Comparison of ENCODE assay signal across 8 cellular contexts in the genomic region with DNA sequence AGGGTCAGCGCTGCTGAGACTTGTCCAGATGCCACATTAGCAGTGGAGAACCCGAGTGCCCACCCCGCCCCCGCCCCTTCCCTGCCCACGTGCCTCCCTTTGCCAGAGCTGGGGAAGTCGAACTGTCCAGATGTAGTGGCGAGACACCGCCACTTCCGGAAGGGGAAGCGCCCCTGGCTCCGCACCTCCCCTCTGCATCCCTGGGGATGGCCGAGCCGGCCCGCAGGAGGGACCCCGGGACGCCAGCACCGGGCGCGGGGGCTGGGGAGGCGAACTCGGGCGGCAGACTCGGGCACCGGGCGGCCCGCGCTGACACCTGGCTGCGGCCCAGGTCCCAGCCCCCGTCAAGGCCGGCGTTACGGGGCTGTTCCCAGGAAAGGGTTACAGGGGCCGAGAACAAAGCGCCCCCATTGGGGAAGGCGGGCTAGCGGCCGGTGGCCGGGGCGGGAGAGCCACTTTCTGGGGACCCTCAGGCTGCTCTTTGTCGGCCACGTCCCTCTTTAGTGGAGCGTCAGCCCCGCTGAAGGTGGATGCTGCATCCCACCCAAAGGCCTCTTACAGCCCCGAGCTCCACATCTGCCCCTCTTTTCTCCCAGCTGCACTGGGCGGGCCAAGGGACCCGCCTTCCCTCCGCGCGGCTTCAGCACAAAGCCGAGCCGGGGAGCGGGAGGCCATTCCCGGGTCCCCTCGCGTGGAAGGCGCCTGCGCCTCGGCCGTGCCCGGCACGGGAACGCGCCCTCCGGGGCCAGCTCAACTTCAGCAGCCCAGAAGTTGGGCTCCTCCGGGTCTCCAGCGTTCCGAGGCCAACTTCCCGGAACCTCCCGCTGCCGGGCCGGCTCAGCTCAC. TPM values are rescaled to one million over a fixed set of nuclear protein-coding genes. Genes with fewer than 3 reads are reported as not detected.
A peak's percentile ranks its signal among the peaks of the same experiment; 100 is the strongest.
DNase-seq lines count a peak whose midpoint lies in the region; ATAC-seq and TF ChIP-seq lines count a peak whose summit lies in the region.

No MANE protein-coding gene starts in this region.

- H3K36me3 ChIP-seq in liver (ENCODE audit: control insufficient read depth in 4 of 4, insufficient read depth in 3 of 4, low read depth in 1 of 4, low read length in 3 of 4) (no peaks in the 10 kb centered on the region), tibial artery (no peaks in the 10 kb centered on the region)

- H3K27me3 Mint-ChIP-seq in chondrocyte (ENCODE audit: low read depth): no peaks in the 10 kb centered on the region

- H3K4me3 Mint-ChIP-seq in chondrocyte (ENCODE audit: unreplicated experiment): peak overlapping the region; percentile 51

- H3K36me3 Mint-ChIP-seq in chondrocyte (ENCODE audit: low read depth): no peaks in the 10 kb centered on the region

- H3K4me1 Mint-ChIP-seq in chondrocyte (ENCODE audit: low read depth): peaks cover 27% of the 10 kb centered on the region

- H3K27ac Mint-ChIP-seq in chondrocyte (ENCODE audit: unreplicated experiment): no peak overlapping the region

- H3K4me1 ChIP-seq in liver (ENCODE audit: control insufficient read depth in 4 of 4, insufficient read depth in 4 of 4, low read length in 3 of 4) (peaks cover 7 to 55% (median 45%) of the 10 kb centered on the region in 4 donors), tibial artery (peaks cover 0 to 37% (median 24%) of the 10 kb centered on the region in 4 donors)

- H3K9me3 ChIP-seq in liver (ENCODE audit: control insufficient read depth in 4 of 4, low read length in 3 of 4) (no peaks in the 10 kb centered on the region), tibial artery (no peaks in the 10 kb centered on the region)

- no peaks in the 10 kb centered on the region for H3K9me3 Mint-ChIP-seq in chondrocyte (ENCODE audit: low read depth)

- H3K9ac ChIP-seq in liver (ENCODE audit: low read depth in 1 of 2, low read length in 2 of 2): peak overlapping the region; percentile 90 to 96

- TF ChIP-seq CTCF in chondrocyte (IDR thresholded peaks at IDR 0.05) (no peak), liver (IDR thresholded peaks at IDR 0.05; ENCODE audit: low read depth, low read length, missing input control) (no peak), tibial artery (IDR thresholded peaks at IDR 0.05) (no peak)

- TF ChIP-seq RAD21 in liver (IDR thresholded peaks at IDR 0.05): no peak

- intact Hi-C loops in tibial artery (cut with DNase I; ENCODE audit: low total_unique reads): loop anchor here (10.0 kb wide), 1 partner anchor 89 kb away; no protein-coding TSS in a partner anchor

- peak; percentile 20 for ATAC-seq in HG02678 (IDR thresholded peaks at IDR 0.05; ENCODE audit: unreplicated experiment)

- WGBS in liver: under 1% methylated on average over 71 of the region's 71 CpGs

- H3K27me3 ChIP-seq in liver (ENCODE audit: control insufficient read depth in 4 of 4, insufficient read depth in 4 of 4, low read length in 3 of 4) (no peaks in the 10 kb centered on the region), tibial artery (peaks cover 0 to 34% of the 10 kb centered on the region in 2 donors)

- peak; percentile 56 for DNase-seq in NCI-H82 (lab: John Stamatoyannopoulos, UW)
- DNase-seq in NCI-H82 treated with DMSO at 0.1 percent for 48 hours (lab: John Stamatoyannopoulos, UW; ENCODE audit: unreplicated experiment): no peak
- peak; percentile 69 for DNase-seq in NCI-H526 treated with DMSO at 0.1 percent for 48 hours (lab: John Stamatoyannopoulos, UW)
- peak; percentile 77 for DNase-seq in chondrocyte (ENCODE audit: low spot score)
- no peak for DNase-seq in tibial artery
- no peak for DNase-seq in cerebellar nuclear complex (lab: John Stamatoyannopoulos, UW)

- H3K27ac ChIP-seq in liver (ENCODE audit: low read depth in 1 of 2, low read length in 2 of 2) (peak overlapping the region; percentile 94 to 98), tibial artery (no peak overlapping the region)

- peak overlapping the region; percentile 78 to 92 (median 83) for H3K4me3 ChIP-seq in liver (ENCODE audit: low read depth in 1 of 3, low read length in 3 of 3)
- H3K4me3 ChIP-seq in tibial artery: peak overlapping the region; percentile 50 to 64

TF ChIP-seq in liver, 16 proteins besides CTCF, POLR2A, EP300 and RAD21:
- no peak for TF ChIP-seq NR2F2 (IDR thresholded peaks at IDR 0.05)
- no peak for TF ChIP-seq YY1 (IDR thresholded peaks at IDR 0.05)
- TF ChIP-seq, protein P1, sequence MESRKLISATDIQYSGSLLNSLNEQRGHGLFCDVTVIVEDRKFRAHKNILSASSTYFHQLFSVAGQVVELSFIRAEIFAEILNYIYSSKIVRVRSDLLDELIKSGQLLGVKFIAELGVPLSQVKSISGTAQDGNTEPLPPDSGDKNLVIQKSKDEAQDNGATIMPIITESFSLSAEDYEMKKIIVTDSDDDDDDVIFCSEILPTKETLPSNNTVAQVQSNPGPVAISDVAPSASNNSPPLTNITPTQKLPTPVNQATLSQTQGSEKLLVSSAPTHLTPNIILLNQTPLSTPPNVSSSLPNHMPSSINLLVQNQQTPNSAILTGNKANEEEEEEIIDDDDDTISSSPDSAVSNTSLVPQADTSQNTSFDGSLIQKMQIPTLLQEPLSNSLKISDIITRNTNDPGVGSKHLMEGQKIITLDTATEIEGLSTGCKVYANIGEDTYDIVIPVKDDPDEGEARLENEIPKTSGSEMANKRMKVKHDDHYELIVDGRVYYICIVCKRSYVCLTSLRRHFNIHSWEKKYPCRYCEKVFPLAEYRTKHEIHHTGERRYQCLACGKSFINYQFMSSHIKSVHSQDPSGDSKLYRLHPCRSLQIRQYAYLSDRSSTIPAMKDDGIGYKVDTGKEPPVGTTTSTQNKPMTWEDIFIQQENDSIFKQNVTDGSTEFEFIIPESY (IDR thresholded peaks at IDR 0.05): no peak
- peak in 1 of 2 donors; percentile 14 for TF ChIP-seq RXRA (IDR thresholded peaks at IDR 0.05)
- peak in 1 of 2 donors; percentile 57 for TF ChIP-seq EGR1 (IDR thresholded peaks at IDR 0.05; ENCODE audit: low read depth in 2 of 2)
- TF ChIP-seq REST (IDR thresholded peaks at IDR 0.05): no peak
- TF ChIP-seq SP1 (IDR thresholded peaks at IDR 0.05): no peak
- no peak for TF ChIP-seq JUND (IDR thresholded peaks at IDR 0.05)
- peak in 1 of 2 donors; percentile 20 for TF ChIP-seq HNF4A (conservative IDR thresholded peaks at IDR 0.05)
- TF ChIP-seq ATF3 (IDR thresholded peaks at IDR 0.05): no peak
- no peak for TF ChIP-seq FOXA2 (IDR thresholded peaks at IDR 0.05)

RNA-seq across cellular contexts. Expression of gene SDC1, which starts 1.4 kb away (rescaled TPM):
- total RNA-seq in chondrocyte (11.4 to 13.2 TPM (median 12.6 TPM) in 3 replicates), liver (100 to 1,000 TPM in 1 of 2 donors, 10 to 100 TPM in 1; 99.6 to 269 TPM)
- 100 to 1,000 TPM; 124 to 363 TPM for polyA plus RNA-seq in liver

Comparison
In these comparisons a context has a peak if more than half of its experiments do, and no peak if none do; other contexts are left out.
1. DNase-seq: peak in NCI-H82 (single experiment), NCI-H526 treated with DMSO at 0.1 percent for 48 hours (single experiment) and chondrocyte (single experiment); none in NCI-H82 treated with DMSO at 0.1 percent for 48 hours (single experiment), tibial artery (0 of 2) and cerebellar nuclear complex (0 of 2).
2. H3K27ac ChIP-seq: peak in liver (2 of 2); none in tibial artery (0 of 2).